ENCODE assay signal across 8 cellular contexts in the genomic region with DNA sequence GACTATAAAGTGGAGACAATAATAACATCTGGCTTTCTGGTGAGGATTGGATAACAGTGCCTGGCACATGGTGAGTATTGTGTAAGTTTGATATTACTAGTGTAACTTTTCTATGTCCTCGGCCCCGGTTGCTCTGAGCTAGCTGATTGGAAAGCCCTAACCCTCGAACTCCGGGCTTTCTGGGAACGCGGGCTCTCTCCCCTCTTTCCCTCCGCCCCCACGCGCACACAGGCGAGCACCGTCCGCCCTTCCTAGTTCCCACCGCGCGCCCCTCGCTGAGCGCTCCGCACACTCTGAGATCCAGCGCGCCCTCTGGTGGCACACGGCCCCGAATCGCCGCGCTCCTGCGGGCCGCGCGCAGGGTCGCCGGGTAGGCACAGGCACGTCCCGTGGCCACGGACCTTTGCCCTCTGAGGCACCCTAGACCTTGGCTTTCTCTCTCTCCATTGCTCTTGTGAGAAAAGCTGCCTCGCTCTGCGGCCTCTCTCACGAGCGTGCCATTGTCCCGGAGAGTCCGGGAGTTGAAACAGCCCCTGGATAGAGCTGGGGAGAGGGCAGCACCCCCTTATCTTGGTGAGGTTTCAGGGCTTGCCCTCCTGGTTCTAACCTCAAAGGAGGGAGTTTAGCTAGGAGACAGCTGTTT. TPM values are rescaled to one million over a fixed set of nuclear protein-coding genes. Genes with fewer than 3 reads are reported as not detected.
DNase-seq lines count a peak whose midpoint lies in the region; ATAC-seq and TF ChIP-seq lines count a peak whose summit lies in the region.

No MANE protein-coding gene starts in this region.

- peak; percentile 86 for ATAC-seq in SK-N-SH treated with all-trans-retinoic acid at 6 μM for 48 hours
- no peak for ATAC-seq in HG02588 (IDR thresholded peaks at IDR 0.05; ENCODE audit: unreplicated experiment)

- H3K4me3 ChIP-seq in HUES48 (ENCODE audit: low read depth, low read length) (peak overlapping the region; percentile 42; the same call in 1 of the 2 replicates), adrenal gland (no peak overlapping the region)

- H3K36me3 ChIP-seq in ES-I3 (ENCODE audit: insufficient read depth, low read length) = no peaks in the 10 kb centered on the region
- H3K36me3 ChIP-seq in HUES48 (ENCODE audit: control insufficient read depth, insufficient read depth, low read length) = no peaks in the 10 kb centered on the region
- H3K36me3 ChIP-seq in adrenal gland (replicated peaks in 1 of 2) = no peaks in the 10 kb centered on the region

- TF ChIP-seq POLR2A in adrenal gland (IDR thresholded peaks at IDR 0.05) = no peak

- H3K9me3 ChIP-seq in ES-I3 (ENCODE audit: control insufficient read depth, insufficient read depth, low read length) = no peaks in the 10 kb centered on the region
- no peaks in the 10 kb centered on the region for H3K9me3 ChIP-seq in HUES48 (ENCODE audit: control insufficient read depth, insufficient read depth, low read length)
- no peaks in the 10 kb centered on the region for H3K9me3 ChIP-seq in adrenal gland (replicated peaks in 1 of 3)

- WGBS in adrenal gland, 4 donors = 6 to 10% (median 7%) methylated on average over 24 to 40 of the region's 40 CpGs

- DNase-seq in adrenal gland = peak; percentile 27 to 56 (median 48)
- DNase-seq in hepatic stellate cell (ENCODE audit: low spot score) = peak; percentile 48
- DNase-seq in smooth muscle cell of the brain vasculature (ENCODE audit: low read depth, low spot score) = peak; percentile 9
- DNase-seq in NCI-H1048 (lab: John Stamatoyannopoulos, UW) = no peak

- H3K27me3 ChIP-seq in HUES48 (ENCODE audit: control insufficient read depth, insufficient read depth, low read length) = peaks cover 35% of the 10 kb centered on the region
- H3K27me3 ChIP-seq in adrenal gland = peaks cover 3% of the 10 kb centered on the region

- H3K27ac ChIP-seq in HUES48 (ENCODE audit: low read depth, low read length) (no peak overlapping the region), adrenal gland (no peak overlapping the region)

- H3K4me1 ChIP-seq in ES-I3 (ENCODE audit: insufficient read depth, low read length) (peaks cover 25% of the 10 kb centered on the region), HUES48 (ENCODE audit: control insufficient read depth, insufficient read depth, low read length) (peaks cover 4% of the 10 kb centered on the region; the same call in 1 of the 2 replicates), adrenal gland (replicated peaks in 1 of 2) (peaks cover 0 to 6% of the 10 kb centered on the region in 2 donors)

- H3K9ac ChIP-seq in ES-I3 (ENCODE audit: low read depth, low read length) (peak overlapping the region; percentile 26; the same call in 1 of the 2 replicates), HUES48 (ENCODE audit: low read depth, low read length) (no peak overlapping the region)

- intact Hi-C loops in adrenal gland (cut with DNase I) = loop anchor here (2.0 to 5.0 kb wide), 2 partner anchors 300 to 302 kb away; no protein-coding TSS in a partner anchor

- TF ChIP-seq CTCF in adrenal gland (IDR thresholded peaks at IDR 0.05) = peak; percentile 57 to 84 (median 71)

TF ChIP-seq in SK-N-SH treated with all-trans-retinoic acid at 6 μM for 48 hours, 23 proteins besides CTCF, POLR2A, EP300 and RAD21:
- TF ChIP-seq, protein P1, sequence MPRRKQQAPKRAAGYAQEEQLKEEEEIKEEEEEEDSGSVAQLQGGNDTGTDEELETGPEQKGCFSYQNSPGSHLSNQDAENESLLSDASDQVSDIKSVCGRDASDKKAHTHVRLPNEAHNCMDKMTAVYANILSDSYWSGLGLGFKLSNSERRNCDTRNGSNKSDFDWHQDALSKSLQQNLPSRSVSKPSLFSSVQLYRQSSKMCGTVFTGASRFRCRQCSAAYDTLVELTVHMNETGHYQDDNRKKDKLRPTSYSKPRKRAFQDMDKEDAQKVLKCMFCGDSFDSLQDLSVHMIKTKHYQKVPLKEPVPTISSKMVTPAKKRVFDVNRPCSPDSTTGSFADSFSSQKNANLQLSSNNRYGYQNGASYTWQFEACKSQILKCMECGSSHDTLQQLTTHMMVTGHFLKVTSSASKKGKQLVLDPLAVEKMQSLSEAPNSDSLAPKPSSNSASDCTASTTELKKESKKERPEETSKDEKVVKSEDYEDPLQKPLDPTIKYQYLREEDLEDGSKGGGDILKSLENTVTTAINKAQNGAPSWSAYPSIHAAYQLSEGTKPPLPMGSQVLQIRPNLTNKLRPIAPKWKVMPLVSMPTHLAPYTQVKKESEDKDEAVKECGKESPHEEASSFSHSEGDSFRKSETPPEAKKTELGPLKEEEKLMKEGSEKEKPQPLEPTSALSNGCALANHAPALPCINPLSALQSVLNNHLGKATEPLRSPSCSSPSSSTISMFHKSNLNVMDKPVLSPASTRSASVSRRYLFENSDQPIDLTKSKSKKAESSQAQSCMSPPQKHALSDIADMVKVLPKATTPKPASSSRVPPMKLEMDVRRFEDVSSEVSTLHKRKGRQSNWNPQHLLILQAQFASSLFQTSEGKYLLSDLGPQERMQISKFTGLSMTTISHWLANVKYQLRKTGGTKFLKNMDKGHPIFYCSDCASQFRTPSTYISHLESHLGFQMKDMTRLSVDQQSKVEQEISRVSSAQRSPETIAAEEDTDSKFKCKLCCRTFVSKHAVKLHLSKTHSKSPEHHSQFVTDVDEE (CRISPR knock-in tag; IDR thresholded peaks at IDR 0.05) = no peak
- TF ChIP-seq, protein P2, sequence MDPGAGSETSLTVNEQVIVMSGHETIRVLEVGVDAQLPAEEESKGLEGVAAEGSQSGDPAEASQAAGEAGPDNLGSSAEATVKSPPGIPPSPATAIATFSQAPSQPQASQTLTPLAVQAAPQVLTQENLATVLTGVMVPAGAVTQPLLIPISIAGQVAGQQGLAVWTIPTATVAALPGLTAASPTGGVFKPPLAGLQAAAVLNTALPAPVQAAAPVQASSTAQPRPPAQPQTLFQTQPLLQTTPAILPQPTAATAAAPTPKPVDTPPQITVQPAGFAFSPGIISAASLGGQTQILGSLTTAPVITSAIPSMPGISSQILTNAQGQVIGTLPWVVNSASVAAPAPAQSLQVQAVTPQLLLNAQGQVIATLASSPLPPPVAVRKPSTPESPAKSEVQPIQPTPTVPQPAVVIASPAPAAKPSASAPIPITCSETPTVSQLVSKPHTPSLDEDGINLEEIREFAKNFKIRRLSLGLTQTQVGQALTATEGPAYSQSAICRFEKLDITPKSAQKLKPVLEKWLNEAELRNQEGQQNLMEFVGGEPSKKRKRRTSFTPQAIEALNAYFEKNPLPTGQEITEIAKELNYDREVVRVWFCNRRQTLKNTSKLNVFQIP (CRISPR knock-in tag; IDR thresholded peaks at IDR 0.05; ENCODE audit: borderline replicate concordance, low read depth) = no peak
- TF ChIP-seq ZNF70 (CRISPR knock-in tag; IDR thresholded peaks at IDR 0.05) (no peak), RARB (CRISPR knock-in tag; IDR thresholded peaks at IDR 0.05) (no peak)

RNA-seq across cellular contexts. Expression of a gene that starts 23.2 kb away (rescaled TPM):
- total RNA-seq in adrenal gland = under 1 TPM in 5 of 8 donors, not detected in 3; 0.21 to 0.55 (median 0.31) TPM
- under 1 TPM in 1 of 3 donors, not detected in 2; 0.20 TPM for polyA plus RNA-seq in adrenal gland
